ENCODE assay signal across 21 cellular contexts in the genomic region with DNA sequence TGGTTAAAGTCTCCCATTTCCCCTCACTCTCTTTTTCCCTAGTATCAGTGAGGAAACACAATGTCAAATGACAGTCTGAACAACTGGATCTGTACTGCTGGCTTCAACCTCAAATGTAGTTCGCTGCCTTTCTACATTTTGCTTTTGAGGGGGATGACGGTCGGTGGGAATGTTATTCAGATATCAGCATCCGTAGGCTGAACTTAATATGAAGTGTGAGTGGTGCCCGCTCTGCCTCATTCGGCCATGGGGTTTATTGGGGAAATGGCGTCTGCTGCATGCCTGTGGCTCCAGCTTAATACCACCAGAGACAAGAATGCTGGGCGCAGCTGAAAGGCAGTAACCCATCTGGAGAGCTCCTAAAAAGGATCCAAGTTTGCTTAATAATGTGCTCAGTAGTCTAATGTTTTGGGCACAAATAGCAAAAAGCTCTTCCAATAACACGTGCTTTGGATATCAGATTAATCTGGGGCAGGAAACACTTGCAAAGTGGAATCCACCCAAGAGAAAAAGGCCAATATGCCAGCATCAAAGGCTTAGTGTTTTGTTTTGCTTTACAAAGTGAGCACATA.
DNase-seq lines count a peak whose midpoint lies in the region; ATAC-seq and TF ChIP-seq lines count a peak whose summit lies in the region.
"Had no signal": no experiment of that assay in that cellular context is flagged by ENCODE, and none has a peak within 500 bp of the region (broad histone marks: within the 10 kb centered on the region; RNA-seq: fewer than 3 reads in every experiment).

No MANE protein-coding gene starts in this region.

- CTCF ChIA-PET in activated naive CD4-positive, alpha-beta T cell treated with anti-CD3 and anti-CD28 coated beads, Interleukin-2, amount 10 ng/mL, durations not matched to agents 7 days and 5 days (lab: Charles Lee): interaction anchor here (0.7 to 5.8 kb wide), 9 partner anchors 10 to 475 kb away, joined by 3 to 31 read pairs (median 11); no protein-coding TSS in a partner anchor
- CTCF ChIA-PET in activated naive CD4-positive, alpha-beta T cell treated with anti-CD3 and anti-CD28 coated beads for 36 hours (lab: Charles Lee): interaction anchor here (1.0 to 3.5 kb wide), 5 partner anchors 13 to 387 kb away, joined by 3 to 15 read pairs (median 4); no protein-coding TSS in a partner anchor
- CTCF ChIA-PET in Caco-2 (lab: Charles Lee): interaction anchor here (1.2 to 1.5 kb wide), 2 partner anchors 272 to 388 kb away, joined by 3 read pairs; no protein-coding TSS in a partner anchor

- no peak for ATAC-seq in GM18858 (IDR thresholded peaks at IDR 0.05; ENCODE audit: unreplicated experiment)

- 0 out of 2 replicates have a peak, but pooled peaks cover 8% of the 10 kb centered on the region for H3F3A ChIP-seq in Loucy (ENCODE audit: low read depth)
- no peaks in the 10 kb centered on the region for H3F3A ChIP-seq in smooth muscle cell (ENCODE audit: low read depth)

- DNase-seq in activated naive CD4-positive, alpha-beta T cell treated with anti-CD3 and anti-CD28 coated beads, Interleukin-2, amount 10 ng/mL, durations not matched to agents 7 days and 5 days: no peak
- DNase-seq in activated naive CD4-positive, alpha-beta T cell treated with anti-CD3 and anti-CD28 coated beads for 36 hours: no peak
- DNase-seq in fibroblast of the conjunctiva (ENCODE audit: low read depth) (peak; percentile 66), smooth muscle cell (lab: John Stamatoyannopoulos, UW; ENCODE audit: unreplicated experiment) (no peak), NCI-H748 treated with DMSO at 0.1 percent for 48 hours (lab: John Stamatoyannopoulos, UW) (no peak), Caco-2 (no peak)
- DNase-seq: activated B cell treated with CpG ODN at 0.5 μM for 24 hours; activated naive CD8-positive, alpha-beta T cell treated with anti-CD3 and anti-CD28 coated beads, Interleukin-2, amount 10 ng/mL, durations not matched to agents 7 days and 5 days; brain microvascular endothelial cell; CD8-positive, alpha-beta memory T cell; foreskin melanocyte; GOT3; NCI-H146; NCI-H526 treated with DMSO at 0.1 percent for 48 hours; SIG-M5; T-cell had no signal

- H3K4me3 Mint-ChIP-seq in activated naive CD4-positive, alpha-beta T cell treated with anti-CD3 and anti-CD28 coated beads, Interleukin-2, amount 10 ng/mL, durations not matched to agents 7 days and 5 days: no peak overlapping the region
- H3K4me3 Mint-ChIP-seq in activated naive CD4-positive, alpha-beta T cell treated with anti-CD3 and anti-CD28 coated beads for 36 hours: no peak overlapping the region
- no peak overlapping the region for H3K4me3 Mint-ChIP-seq in Caco-2 (ENCODE audit: unreplicated experiment)
- H3K4me3 Mint-ChIP-seq: activated B cell treated with CpG ODN at 0.5 μM for 24 hours; activated naive CD8-positive, alpha-beta T cell treated with anti-CD3 and anti-CD28 coated beads, Interleukin-2, amount 10 ng/mL, durations not matched to agents 7 days and 5 days; activated T-helper 1 cell treated with anti-CD3 and anti-CD28 coated beads, Interleukin-12 subunit alpha, Interleukin-12 subunit beta, Interleukin-2, Interleukin-4 antibody, amounts not matched to agents 30 ng/mL and 10 ng/mL and 1 ng/mL, durations not matched to agents 14 hours and 24 hours and 36 hours; T-cell had no signal

- peaks cover 47% of the 10 kb centered on the region for H3K4me1 Mint-ChIP-seq in activated naive CD4-positive, alpha-beta T cell treated with anti-CD3 and anti-CD28 coated beads, Interleukin-2, amount 10 ng/mL, durations not matched to agents 7 days and 5 days
- H3K4me1 Mint-ChIP-seq in activated naive CD4-positive, alpha-beta T cell treated with anti-CD3 and anti-CD28 coated beads for 36 hours (ENCODE audit: low read depth): peaks cover 27% of the 10 kb centered on the region
- no peaks in the 10 kb centered on the region for H3K4me1 Mint-ChIP-seq in Caco-2 (ENCODE audit: low read depth, unreplicated experiment)

- WGBS in smooth muscle cell (ENCODE audit: low lambda C conversion rate): 22% methylated on average over 9 of the region's 9 CpGs

- peak overlapping the region; percentile 44; the same call in 1 of the 2 replicates for H2AFZ ChIP-seq in Loucy (ENCODE audit: low read length)
- peak overlapping the region; percentile 42 for H2AFZ ChIP-seq in smooth muscle cell (ENCODE audit: low read depth)

- no peak overlapping the region for H3K9ac ChIP-seq in Loucy (ENCODE audit: low read depth, low read length, poor library complexity, severe bottlenecking)
- H3K9ac ChIP-seq in smooth muscle cell (ENCODE audit: low read depth): no peak overlapping the region

- H3K36me3 Mint-ChIP-seq in activated naive CD4-positive, alpha-beta T cell treated with anti-CD3 and anti-CD28 coated beads, Interleukin-2, amount 10 ng/mL, durations not matched to agents 7 days and 5 days: peaks cover 5% of the 10 kb centered on the region
- H3K36me3 Mint-ChIP-seq in activated naive CD4-positive, alpha-beta T cell treated with anti-CD3 and anti-CD28 coated beads for 36 hours (ENCODE audit: low read depth): no peaks in the 10 kb centered on the region
- H3K36me3 Mint-ChIP-seq in Caco-2 (ENCODE audit: insufficient read depth, unreplicated experiment): no peaks in the 10 kb centered on the region
- H3K36me3 Mint-ChIP-seq: T-cell had no signal

- H3K4me3 ChIP-seq in Loucy (ENCODE audit: low read length, poor library complexity, severe bottlenecking) (no peak overlapping the region), smooth muscle cell (no peak overlapping the region), Caco-2 (ENCODE audit: low read depth, low read length) (no peak overlapping the region)
- H3K4me3 ChIP-seq: suprapubic skin had no signal

- H3K27me3 ChIP-seq in Loucy (ENCODE audit: insufficient read depth, low read length, poor library complexity, severe bottlenecking) (no peaks in the 10 kb centered on the region), smooth muscle cell (ENCODE audit: low read depth) (no peaks in the 10 kb centered on the region), Caco-2 (replicated peaks; ENCODE audit: control insufficient read depth, insufficient read depth, low read length) (no peaks in the 10 kb centered on the region)
- H3K27me3 ChIP-seq: brain microvascular endothelial cell, neutrophil, suprapubic skin had no signal

- H3K9me3 Mint-ChIP-seq in activated naive CD4-positive, alpha-beta T cell treated with anti-CD3 and anti-CD28 coated beads, Interleukin-2, amount 10 ng/mL, durations not matched to agents 7 days and 5 days: no peaks in the 10 kb centered on the region
- H3K9me3 Mint-ChIP-seq in activated naive CD4-positive, alpha-beta T cell treated with anti-CD3 and anti-CD28 coated beads for 36 hours: no peaks in the 10 kb centered on the region
- H3K9me3 Mint-ChIP-seq in Caco-2 (ENCODE audit: unreplicated experiment): no peaks in the 10 kb centered on the region
- H3K9me3 Mint-ChIP-seq: activated B cell treated with CpG ODN at 0.5 μM for 24 hours; activated naive CD8-positive, alpha-beta T cell treated with anti-CD3 and anti-CD28 coated beads, Interleukin-2, amount 10 ng/mL, durations not matched to agents 7 days and 5 days; activated T-helper 1 cell treated with anti-CD3 and anti-CD28 coated beads, Interleukin-12 subunit alpha, Interleukin-12 subunit beta, Interleukin-2, Interleukin-4 antibody, amounts not matched to agents 30 ng/mL and 10 ng/mL and 1 ng/mL, durations not matched to agents 14 hours and 24 hours and 36 hours; CD8-positive, alpha-beta memory T cell; T-cell had no signal

- H3K27ac ChIP-seq in smooth muscle cell (ENCODE audit: low read depth): peak overlapping the region; percentile 84
- H3K27ac ChIP-seq: brain microvascular endothelial cell, neutrophil, suprapubic skin had no signal

- peak overlapping the region; percentile 12 for H3K27ac Mint-ChIP-seq in activated naive CD4-positive, alpha-beta T cell treated with anti-CD3 and anti-CD28 coated beads, Interleukin-2, amount 10 ng/mL, durations not matched to agents 7 days and 5 days
- H3K27ac Mint-ChIP-seq in activated naive CD4-positive, alpha-beta T cell treated with anti-CD3 and anti-CD28 coated beads for 36 hours: no peak overlapping the region
- no peak overlapping the region for H3K27ac Mint-ChIP-seq in Caco-2 (ENCODE audit: unreplicated experiment)
- H3K27ac Mint-ChIP-seq: activated naive CD8-positive, alpha-beta T cell treated with anti-CD3 and anti-CD28 coated beads, Interleukin-2, amount 10 ng/mL, durations not matched to agents 7 days and 5 days; activated T-helper 1 cell treated with anti-CD3 and anti-CD28 coated beads, Interleukin-12 subunit alpha, Interleukin-12 subunit beta, Interleukin-2, Interleukin-4 antibody, amounts not matched to agents 30 ng/mL and 10 ng/mL and 1 ng/mL, durations not matched to agents 14 hours and 24 hours and 36 hours had no signal

- H3K4me1 ChIP-seq in Loucy (ENCODE audit: insufficient read depth, low read length, poor library complexity, severe bottlenecking) (peaks cover 52% of the 10 kb centered on the region), smooth muscle cell (ENCODE audit: low read depth) (peaks cover 12% of the 10 kb centered on the region), Caco-2 (no peaks in the 10 kb centered on the region)

- H3K4me2 ChIP-seq in Loucy (ENCODE audit: low read depth, low read length, poor library complexity, severe bottlenecking) (peak overlapping the region; percentile 12), smooth muscle cell (peak overlapping the region; percentile 72)

- no peaks in the 10 kb centered on the region for H3K36me3 ChIP-seq in Loucy (ENCODE audit: insufficient read depth, low read length)
- H3K36me3 ChIP-seq in smooth muscle cell (ENCODE audit: low read depth): no peaks in the 10 kb centered on the region
- no peaks in the 10 kb centered on the region for H3K36me3 ChIP-seq in Caco-2 (ENCODE audit: control insufficient read depth, insufficient read depth, low read length)
- H3K36me3 ChIP-seq: brain microvascular endothelial cell, neutrophil, suprapubic skin had no signal

- H3K79me2 ChIP-seq in Loucy (ENCODE audit: insufficient read depth, low read length) (no peaks in the 10 kb centered on the region), smooth muscle cell (ENCODE audit: low read depth) (no peaks in the 10 kb centered on the region)

- POLR2A ChIA-PET in Caco-2 (lab: Charles Lee): no interaction called here

- no peaks in the 10 kb centered on the region for H3K27me3 Mint-ChIP-seq in activated naive CD4-positive, alpha-beta T cell treated with anti-CD3 and anti-CD28 coated beads, Interleukin-2, amount 10 ng/mL, durations not matched to agents 7 days and 5 days
- H3K27me3 Mint-ChIP-seq in activated naive CD4-positive, alpha-beta T cell treated with anti-CD3 and anti-CD28 coated beads for 36 hours (ENCODE audit: low read depth): no peaks in the 10 kb centered on the region
- peaks cover 3% of the 10 kb centered on the region for H3K27me3 Mint-ChIP-seq in Caco-2 (ENCODE audit: insufficient read depth, unreplicated experiment)
- H3K27me3 Mint-ChIP-seq: activated B cell treated with CpG ODN at 0.5 μM for 24 hours; activated naive CD8-positive, alpha-beta T cell treated with anti-CD3 and anti-CD28 coated beads, Interleukin-2, amount 10 ng/mL, durations not matched to agents 7 days and 5 days; CD8-positive, alpha-beta memory T cell; T-cell had no signal

- BruUV-seq in Caco-2 (replicated peaks; lab: Mats Ljungman, UMichigan): no TSS peak

- H4K20me1 ChIP-seq in Loucy (ENCODE audit: insufficient read depth, low read length, poor library complexity, severe bottlenecking) (no peaks in the 10 kb centered on the region), smooth muscle cell (ENCODE audit: low read depth) (no peaks in the 10 kb centered on the region)

- no peaks in the 10 kb centered on the region for H3K9me3 ChIP-seq in Loucy (ENCODE audit: insufficient read depth, low read depth, low read length)
- no peaks in the 10 kb centered on the region for H3K9me3 ChIP-seq in smooth muscle cell (replicated peaks; ENCODE audit: low read depth)
- H3K9me3 ChIP-seq in Caco-2: no peaks in the 10 kb centered on the region
- H3K9me3 ChIP-seq: neutrophil, suprapubic skin had no signal

- H3K9me2 ChIP-seq in Loucy (replicated peaks; ENCODE audit: low read depth, low read length): no peaks in the 10 kb centered on the region

- intact Hi-C loops in activated naive CD4-positive, alpha-beta T cell treated with anti-CD3 and anti-CD28 coated beads for 36 hours (cut with micrococcal nuclease): no loop called here
- intact Hi-C loops in Caco-2 (cut with micrococcal nuclease; ENCODE audit: unreplicated experiment): no loop called here

- TF ChIP-seq CTCF in Loucy (conservative IDR thresholded peaks at IDR 0.05; ENCODE audit: low read length) (no peak), smooth muscle cell (IDR thresholded peaks at IDR 0.05; ENCODE audit: borderline replicate concordance, insufficient read depth, poor library complexity, severe bottlenecking) (no peak), Caco-2 (IDR thresholded peaks at IDR 0.05; ENCODE audit: insufficient read depth in 1 of 2, low read depth in 1 of 2, low read length in 1 of 2, severe bottlenecking in 1 of 2, unreplicated experiment in 1 of 2) (no peak)
